23 cellular contexts compared by ENCODE assay signal in genomic region chr10:95941115-95941514, GRCh38. TPM values are rescaled to one million over a fixed set of nuclear protein-coding genes. Genes with fewer than 3 reads are reported as not detected.
"Had no signal": no experiment of that assay in that cellular context is flagged by ENCODE, and none has a peak within 500 bp of the region (broad histone marks: within the 10 kb centered on the region; RNA-seq: fewer than 3 reads in every experiment).

No MANE protein-coding gene starts in this region.

- FAIRE-seq: islet of Langerhans, kidney had no signal

- H3K36me3 ChIP-seq: left lung, lower lobe of right lung, ovary, right atrium auricular region, right lobe of liver, vagina had no signal

- H3K4me1 ChIP-seq: left lung, lower lobe of right lung, right atrium auricular region, right lobe of liver, tibial nerve, vagina had no signal

- H3K9me3 ChIP-seq: ovary, right lobe of liver had no signal

- ATAC-seq: left colon; left lung; lower lobe of right lung; mucosa of descending colon; naive thymus-derived CD4-positive, alpha-beta T cell; natural killer cell treated with Interleukin-12 subunit alpha and Interleukin-12 subunit beta and Interleukin-15 and Interleukin-18, amount 100 ng/mL, for 72 hours; right lobe of liver; stimulated activated memory B cell treated with anti-CD40 and anti-IgM and Interleukin-4, amounts not matched to agents 10 μg/mL and 1 μg/mL and 100 μg/mL, for 72 hours; stimulated activated naive CD8-positive, alpha-beta T cell treated with anti-CD3 and anti-CD28 coated beads, Interleukin-15, amount 100 ng/mL, for 72 hours had no signal

- H3K4me2 ChIP-seq: smooth muscle cell had no signal

- H3K27ac ChIP-seq: left lung, lower lobe of right lung, ovary, right atrium auricular region, right lobe of liver, tibial nerve, vagina had no signal

- DNase-seq: kidney; left colon; left lung; lower lobe of right lung; midbrain; mucosa of descending colon; naive thymus-derived CD4-positive, alpha-beta T cell; ovary; right lobe of liver; stimulated activated CD4-positive, alpha-beta T cell treated with anti-CD3 and anti-CD28 coated beads, Interleukin-1b, Interleukin-23, amount 100 ng/mL, for 48 hours; stimulated activated CD4-positive, alpha-beta T cell treated with anti-CD3 and anti-CD28 coated beads, Interleukin-2, amount 100 ng/mL, for 48 hours; stimulated activated CD4-positive, alpha-beta T cell treated with anti-CD3 and anti-CD28 coated beads, Interleukin-4, amount 100 ng/mL, for 4 hours; stimulated activated CD8-positive, alpha-beta memory T cell treated with anti-CD3 and anti-CD28 coated beads, Interleukin-4, amount 100 ng/mL, for 48 hours; stimulated activated naive CD4-positive, alpha-beta T cell treated with Interleukin-2 at 50 U/mL for 16 hours; stimulated activated naive CD8-positive, alpha-beta T cell treated with anti-CD3 and anti-CD28 coated beads, Interleukin-15, amount 100 ng/mL, for 72 hours; substantia nigra had no signal

- H3K4me3 ChIP-seq: left lung, lower lobe of right lung, mucosa of descending colon, ovary, right atrium auricular region, right lobe of liver, smooth muscle cell, tibial nerve, vagina had no signal

- H3K27me3 ChIP-seq: left lung, ovary, right atrium auricular region, right lobe of liver, tibial nerve, vagina had no signal

RNA-seq across cellular contexts. Expression of gene CC2D2B, which starts 33.3 kb away (rescaled TPM):
- total RNA-seq: smooth muscle cell had no signal
- polyA plus RNA-seq: naive thymus-derived CD4-positive, alpha-beta T cell; smooth muscle cell had no signal
